ENCODE assay signal across 22 cellular contexts in the genomic region with DNA sequence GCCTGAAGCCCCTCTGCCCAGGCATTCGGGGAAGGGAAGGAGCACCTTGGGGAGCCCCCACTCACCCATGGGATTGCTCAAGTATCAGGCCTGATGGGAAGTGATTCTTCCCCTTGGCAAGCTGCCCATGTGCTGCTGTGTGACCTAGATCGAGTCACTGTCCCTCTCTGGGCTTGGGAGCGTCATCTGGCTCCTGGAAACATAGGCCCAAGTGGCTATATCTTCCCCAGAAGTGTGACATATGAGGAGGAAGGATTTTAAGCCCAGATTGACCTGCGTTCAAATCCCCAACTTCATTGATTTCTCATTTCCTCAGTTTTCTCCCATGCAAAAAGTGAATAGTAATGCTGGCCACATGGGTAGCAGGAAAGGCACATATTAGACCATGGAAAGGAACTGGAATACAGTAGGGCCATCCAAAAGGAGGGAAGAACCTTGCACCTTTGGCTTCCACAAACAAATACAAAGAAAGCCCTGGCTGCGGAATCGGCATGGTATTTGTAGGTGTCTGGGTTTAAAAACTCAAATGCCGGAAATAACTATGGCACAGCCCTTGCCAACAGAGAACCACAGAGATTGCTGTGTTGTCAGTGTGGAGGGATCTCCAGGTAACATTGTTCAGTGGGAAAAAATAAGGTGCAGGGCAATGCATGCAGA.
"Had no signal": no experiment of that assay in that cellular context is flagged by ENCODE, and none has a peak within 500 bp of the region (broad histone marks: within the 10 kb centered on the region; RNA-seq: fewer than 3 reads in every experiment).

No MANE protein-coding gene starts in this region.

- H3K36me3 ChIP-seq: adrenal gland, ascending aorta, esophagus squamous epithelium, gastrocnemius medialis, neutrophil, pancreas, sigmoid colon, upper lobe of right lung had no signal

- H3K9me3 ChIP-seq: adrenal gland, ascending aorta, esophagus squamous epithelium, gastrocnemius medialis, neutrophil, pancreas, sigmoid colon, SK-N-SH, upper lobe of right lung had no signal

- DNase-seq: activated CD4-positive, alpha-beta memory T cell treated with anti-CD3 and anti-CD28 coated beads, Interleukin-2, amount 10 ng/mL, durations not matched to agents 7 days and 5 days; activated CD4-positive, alpha-beta T cell treated with anti-CD3 and anti-CD28 coated beads, Interleukin-2, amount 10 ng/mL, durations not matched to agents 24 days and 14 days; activated CD8-positive, alpha-beta memory T cell treated with anti-CD3 and anti-CD28 coated beads, Interleukin-2, amount 10 ng/mL, durations not matched to agents 7 days and 5 days; activated T-cell treated with anti-CD3 and anti-CD28 coated beads, Interleukin-2, amount 50 U/mL, for 1 hour; esophagus squamous epithelium; pancreas; SK-N-SH; stimulated activated CD4-positive, alpha-beta T cell treated with anti-CD3 and anti-CD28 coated beads, Interleukin-15, amount 100 ng/mL, for 24 hours; upper lobe of right lung had no signal

- H3K27ac ChIP-seq: ascending aorta, neutrophil, pancreas, upper lobe of right lung, VCaP had no signal

- H3K27me3 ChIP-seq: adrenal gland, ascending aorta, gastrocnemius medialis, neutrophil, pancreas, sigmoid colon, upper lobe of right lung had no signal

- H3K9ac ChIP-seq: SK-N-SH had no signal

- H3K4me2 ChIP-seq: SK-N-SH, smooth muscle cell had no signal

- H3K4me3 ChIP-seq: adrenal gland, ascending aorta, coronary artery, esophagus squamous epithelium, gastrocnemius medialis, pancreas, sigmoid colon, smooth muscle cell, upper lobe of right lung had no signal

- H3K4me1 ChIP-seq: adrenal gland, ascending aorta, pancreas, sigmoid colon, upper lobe of right lung had no signal

- ATAC-seq: activated CD4-positive, CD25-positive, alpha-beta regulatory T cell treated with anti-CD3 and anti-CD28 coated beads, Interleukin-2, amount 50 U/mL, for 24 hours; activated CD8-positive, alpha-beta memory T cell treated with anti-CD3 and anti-CD28 coated beads, Interleukin-2, amount 10 ng/mL, durations not matched to agents 7 days and 5 days; activated naive CD4-positive, alpha-beta T cell treated with anti-CD3 and anti-CD28 coated beads, Interleukin-2, amount 50 U/mL, for 72 hours; activated T-helper 17 cell treated with anti-CD3 and anti-CD28 coated beads, Interleukin-2, amount 50 U/mL, for 72 hours; natural killer cell treated with Interleukin-12 subunit alpha and Interleukin-12 subunit beta and Interleukin-15 and Interleukin-18, amount 100 ng/mL, for 72 hours; stimulated activated memory B cell treated with anti-CD40 and anti-IgM and Interleukin-4, amounts not matched to agents 10 μg/mL and 1 μg/mL and 100 μg/mL, for 72 hours had no signal
